In genomic region chr3:142850395-142851023, GRCh38 we compare ENCODE assay signal across 9 cellular contexts. TPM values are rescaled to one million over a fixed set of nuclear protein-coding genes. Genes with fewer than 3 reads are reported as not detected.
DNase-seq lines count a peak whose midpoint lies in the region; ATAC-seq and TF ChIP-seq lines count a peak whose summit lies in the region.
"Had no signal": no experiment of that assay in that cellular context is flagged by ENCODE, and none has a peak within 500 bp of the region (broad histone marks: within the 10 kb centered on the region; RNA-seq: fewer than 3 reads in every experiment).

No MANE protein-coding gene starts in this region.

- H3K4me3 ChIP-seq in HL-60 (replicated peaks; ENCODE audit: insufficient read depth, low read length) (no peak overlapping the region), kidney epithelial cell (ENCODE audit: low read depth, low read length) (no peak overlapping the region), WERI-Rb-1 (ENCODE audit: low read depth, low read length) (no peak overlapping the region)

- H3K27me3 ChIP-seq in HL-60 (ENCODE audit: insufficient read depth, poor library complexity, severe bottlenecking) = no peaks in the 10 kb centered on the region
- H3K27me3 ChIP-seq in kidney epithelial cell (ENCODE audit: control insufficient read depth, insufficient read depth, low read length) = no peaks in the 10 kb centered on the region
- H3K27me3 ChIP-seq in WERI-Rb-1 (ENCODE audit: insufficient read depth, low read depth, severe bottlenecking) = no peaks in the 10 kb centered on the region

- H3K36me3 ChIP-seq in kidney epithelial cell (ENCODE audit: control insufficient read depth, insufficient read depth, low read length) = no peaks in the 10 kb centered on the region
- no peaks in the 10 kb centered on the region; the same call in 1 of the 2 replicates for H3K36me3 ChIP-seq in WERI-Rb-1

- ATAC-seq in GM21825 (IDR thresholded peaks at IDR 0.05; ENCODE audit: unreplicated experiment) = no peak

- no peaks in the 10 kb centered on the region for H3K9me3 ChIP-seq in WERI-Rb-1 (ENCODE audit: severe bottlenecking)

- H3K27ac ChIP-seq in HL-60 (replicated peaks) (peak overlapping the region; percentile 58), WERI-Rb-1 (no peak overlapping the region)

- TF ChIP-seq CTCF in HL-60 (IDR thresholded peaks at IDR 0.05; ENCODE audit: insufficient read depth, low read length) (no peak), kidney epithelial cell (IDR thresholded peaks at IDR 0.05; ENCODE audit: insufficient read depth, low read length, poor library complexity, severe bottlenecking) (no peak), WERI-Rb-1 (IDR thresholded peaks at IDR 0.05; ENCODE audit: low read depth, low read length) (no peak)

- DNase-seq in AG20443 (ENCODE audit: low spot score) = peak; percentile 84
- peak; percentile 95 to 99 for DNase-seq in HL-60 (ENCODE audit: low read depth in 1 of 2, low spot score in 1 of 2)
- DNase-seq in SW480 (ENCODE audit: low spot score) = peak; percentile 53
- peak; percentile 88 for DNase-seq in kidney epithelial cell (ENCODE audit: low read depth)
- no peak for DNase-seq in WERI-Rb-1
- DNase-seq in NCI-H345 (lab: John Stamatoyannopoulos, UW) = no peak
- no peak for DNase-seq in SHP77 (lab: John Stamatoyannopoulos, UW)
- DNase-seq: SHP77 treated with DMSO at 0.1 percent for 48 hours had no signal

RNA-seq across cellular contexts. Expression of gene PCOLCE2, which starts 38.4 kb away (rescaled TPM):
- 1.7 and 3.4 TPM in 2 replicates for total RNA-seq in kidney epithelial cell

Comparison
In these comparisons a context has a peak if more than half of its experiments do, and no peak if none do; other contexts are left out.
1. DNase-seq: peak in AG20443 (single experiment), HL-60 (2 of 2), SW480 (single experiment) and kidney epithelial cell (single experiment); none in WERI-Rb-1 (single experiment), NCI-H345 (single experiment) and SHP77 (0 of 2).